In genomic region chr5:72380491-72381274, GRCh38 we compare ENCODE assay signal across 1 cellular context.
A peak's percentile ranks its signal among the peaks of the same experiment; 100 is the strongest.
TF ChIP-seq lines count a peak whose summit lies in the region.

No MANE protein-coding gene starts in this region.

TF ChIP-seq in GM12878, 131 proteins besides CTCF, POLR2A, EP300 and RAD21 (continued from another document and continues in another):
- no peak for TF ChIP-seq ZNF592 (IDR thresholded peaks at IDR 0.05)
- no peak for TF ChIP-seq BRCA1 (IDR thresholded peaks at IDR 0.05; ENCODE audit: low read depth, low read length)
- 0 out of 2 replicates have a peak, but pooled peaks have one; percentile 22 for TF ChIP-seq MAX (IDR thresholded peaks at IDR 0.05; ENCODE audit: low read depth, low read length)
- TF ChIP-seq IKZF1 (conservative IDR thresholded peaks at IDR 0.05), result peak; percentile 59
- no peak for TF ChIP-seq NFYA (IDR thresholded peaks at IDR 0.05; ENCODE audit: borderline replicate concordance, low read depth, low read length)
- TF ChIP-seq TAF1 (IDR thresholded peaks at IDR 0.05; ENCODE audit: borderline replicate concordance, low read depth, low read length), result no peak
- no peak for TF ChIP-seq MEF2B (IDR thresholded peaks at IDR 0.05; ENCODE audit: partially characterized antibody, poor library complexity, severe bottlenecking)
- TF ChIP-seq RFX5 (IDR thresholded peaks at IDR 0.05; ENCODE audit: low read depth, low read length), result no peak
- no peak for TF ChIP-seq TARDBP (IDR thresholded peaks at IDR 0.05; ENCODE audit: borderline replicate concordance)
- TF ChIP-seq E2F8 (IDR thresholded peaks at IDR 0.05; ENCODE audit: low read depth, partially characterized antibody), result no peak
- TF ChIP-seq HDAC2 (IDR thresholded peaks at IDR 0.05), result no peak
- TF ChIP-seq ZNF274 (IDR thresholded peaks at IDR 0.05; ENCODE audit: insufficient read depth, insufficient read length), result no peak
- TF ChIP-seq CBFB (IDR thresholded peaks at IDR 0.05; ENCODE audit: low read depth), result no peak
- no peak for TF ChIP-seq HCFC1 (IDR thresholded peaks at IDR 0.05; ENCODE audit: low read length)
- no peak for TF ChIP-seq BCL11A (IDR thresholded peaks at IDR 0.05; ENCODE audit: low read depth, low read length)
- no peak for TF ChIP-seq CBX5 (IDR thresholded peaks at IDR 0.05; ENCODE audit: low read depth)
- TF ChIP-seq KLF5 (IDR thresholded peaks at IDR 0.05; ENCODE audit: partially characterized antibody), result no peak
- no peak for TF ChIP-seq NRF1 (conservative IDR thresholded peaks at IDR 0.05; ENCODE audit: low read depth, low read length)
- no peak for TF ChIP-seq SREBF1 (IDR thresholded peaks at IDR 0.05; ENCODE audit: low read length)
- TF ChIP-seq TCF3 (IDR thresholded peaks at IDR 0.05; ENCODE audit: borderline replicate concordance, insufficient read depth, low read depth, low read length), result no peak
- no peak for TF ChIP-seq MTA3 (IDR thresholded peaks at IDR 0.05; ENCODE audit: borderline replicate concordance, low read length)
- TF ChIP-seq IRF5 (IDR thresholded peaks at IDR 0.05; ENCODE audit: borderline replicate concordance), result no peak
- no peak for TF ChIP-seq POLR2AphosphoS2 (IDR thresholded peaks at IDR 0.05; ENCODE audit: low read depth, low read length)
- no peak for TF ChIP-seq PBX3 (IDR thresholded peaks at IDR 0.05; ENCODE audit: insufficient replicate concordance, low read depth, low read length)
- TF ChIP-seq SP1 (IDR thresholded peaks at IDR 0.05; ENCODE audit: low read depth, low read length), result no peak
- TF ChIP-seq SMAD1 (IDR thresholded peaks at IDR 0.05; ENCODE audit: low read depth, partially characterized antibody), result no peak
- TF ChIP-seq RELB (IDR thresholded peaks at IDR 0.05; ENCODE audit: low read depth), result 0 out of 2 replicates have a peak, but pooled peaks have one; percentile 46
- TF ChIP-seq CREM (IDR thresholded peaks at IDR 0.05; ENCODE audit: low read depth), result no peak
- no peak for TF ChIP-seq BHLHE40 (IDR thresholded peaks at IDR 0.05; ENCODE audit: borderline replicate concordance in 1 of 2, low read depth in 2 of 2, low read length in 1 of 2)
- TF ChIP-seq KDM1A (IDR thresholded peaks at IDR 0.05; ENCODE audit: borderline replicate concordance), result no peak
- no peak for TF ChIP-seq USF2 (IDR thresholded peaks at IDR 0.05; ENCODE audit: borderline replicate concordance, low read depth, low read length)
- TF ChIP-seq SIN3A (IDR thresholded peaks at IDR 0.05; ENCODE audit: low read depth, low read length), result no peak
- TF ChIP-seq RCOR1 (conservative IDR thresholded peaks at IDR 0.05; ENCODE audit: low read depth, low read length), result no peak
- no peak for TF ChIP-seq SKIL (IDR thresholded peaks at IDR 0.05; ENCODE audit: low read depth, poor library complexity, severe bottlenecking)
- TF ChIP-seq ASH2L (IDR thresholded peaks at IDR 0.05; ENCODE audit: borderline replicate concordance, low read depth), result no peak
- TF ChIP-seq CHD4 (IDR thresholded peaks at IDR 0.05), result no peak
- TF ChIP-seq RUNX3 (IDR thresholded peaks at IDR 0.05; ENCODE audit: low read length), result peak; percentile 49
- TF ChIP-seq JUND (IDR thresholded peaks at IDR 0.05; ENCODE audit: low read depth, low read length), result no peak
- peak; percentile 31; the same call in 1 of the 2 replicates for TF ChIP-seq TCF12 (IDR thresholded peaks at IDR 0.05; ENCODE audit: low read depth, low read length)
- TF ChIP-seq CHD2 (IDR thresholded peaks at IDR 0.05; ENCODE audit: borderline replicate concordance, low read depth, low read length), result no peak
- 0 out of 2 replicates have a peak, but pooled peaks have one; percentile 31 for TF ChIP-seq ZNF687 (IDR thresholded peaks at IDR 0.05)
- no peak for TF ChIP-seq SUZ12 (IDR thresholded peaks at IDR 0.05; ENCODE audit: unreplicated experiment)
- no peak for TF ChIP-seq ETV6 (conservative IDR thresholded peaks at IDR 0.05 in 1 of 2, IDR thresholded peaks at IDR 0.05 in 1 of 2; ENCODE audit: borderline replicate concordance in 1 of 2, low read depth in 1 of 2)
